In genomic region chr11:114439229-114440120, GRCh38 we compare ENCODE assay signal across 8 cellular contexts. TPM values are rescaled to one million over a fixed set of nuclear protein-coding genes. Genes with fewer than 3 reads are reported as not detected.
DNase-seq lines count a peak whose midpoint lies in the region; ATAC-seq and TF ChIP-seq lines count a peak whose summit lies in the region.

Gene REXO2, plus strand, starts transcription at chr11:114439467. Its CDS starts 62 bp downstream, at chr11:114439529.

- H4K20me1 ChIP-seq in SK-N-SH (ENCODE audit: insufficient read depth) = peaks cover 6% of the 10 kb centered on the region; the same call in 1 of the 2 replicates

- H3K4me1 ChIP-seq in SK-N-SH (ENCODE audit: control insufficient read depth in 1 of 2, insufficient read depth in 2 of 2, low read depth in 1 of 2, low read length in 1 of 2) (peaks cover 12% of the 10 kb centered on the region in 2 experiments; a peak in 3 of 4 replicates), suprapubic skin (peaks cover 25% of the 10 kb centered on the region)

- H3F3A ChIP-seq in SK-N-SH (replicated peaks; ENCODE audit: insufficient read depth) = peaks cover 10% of the 10 kb centered on the region

- no peaks in the 10 kb centered on the region for H3K9me2 ChIP-seq in SK-N-SH

- peaks cover 53% of the 10 kb centered on the region for H3K79me2 ChIP-seq in SK-N-SH (ENCODE audit: insufficient read depth)

- CTCF ChIA-PET in GM10248 (lab: Yijun Ruan, JAX) (interaction anchor here (1.2 kb wide), 1 partner anchor 9 kb away, joined by 3 read pairs; no protein-coding TSS in a partner anchor), SK-N-SH (lab: Yijun Ruan, JAX) (interaction anchor here (0.7 to 1.0 kb wide), 2 partner anchors 77 to 91 kb away, joined by 3 to 4 read pairs; no protein-coding TSS in a partner anchor)

- POLR2A ChIA-PET in GM10248 (lab: Yijun Ruan, JAX) (no interaction called here), SK-N-SH (lab: Yijun Ruan, JAX) (no interaction called here)

- H3K9me3 ChIP-seq in SK-N-SH = no peaks in the 10 kb centered on the region
- H3K9me3 ChIP-seq in suprapubic skin = no peaks in the 10 kb centered on the region

- no peak for TF ChIP-seq RAD21 in SK-N-SH (IDR thresholded peaks at IDR 0.05; ENCODE audit: low read length)

- TF ChIP-seq CTCF in GM10248 (IDR thresholded peaks at IDR 0.05; ENCODE audit: control extremely low read depth, extremely low read depth, low read depth, missing control alignments) (peak; percentile 26), SK-N-SH (IDR thresholded peaks at IDR 0.05) (peak; percentile 41), suprapubic skin (IDR thresholded peaks at IDR 0.05) (peak in 1 of 2 donors; percentile 30)

- peak in 1 of 2 donors; percentile 11 for TF ChIP-seq POLR2A in suprapubic skin (IDR thresholded peaks at IDR 0.05)

- H3K36me3 ChIP-seq in SK-N-SH (replicated peaks in 1 of 2; ENCODE audit: control insufficient read depth in 1 of 2, insufficient read depth in 2 of 2, low read length in 1 of 2) (peaks cover 13 to 18% of the 10 kb centered on the region in 2 experiments), suprapubic skin (peaks cover 8% of the 10 kb centered on the region)

- H2AFZ ChIP-seq in SK-N-SH (ENCODE audit: low read depth) = peak within 1 kb of the TSS; percentile 89

- 1% methylated on average over 27 of the region's 64 CpGs for whole genome bisulfite sequencing in SK-N-SH (ENCODE audit: low lambda C conversion rate)
- WGBS in suprapubic skin = 0% methylated on average over 15 of the region's 64 CpGs

- ATAC-seq in HG02571 (IDR thresholded peaks at IDR 0.05; ENCODE audit: unreplicated experiment) = peak; percentile 99

- peak; percentile 95 for DNase-seq in GM10248 (ENCODE audit: extremely low spot score)
- DNase-seq in NCI-H1048 (lab: John Stamatoyannopoulos, UW) = peak; percentile 81
- peak; percentile 94 for DNase-seq in SK-N-SH
- peak; percentile 95 for DNase-seq in activated naive CD4-positive, alpha-beta T cell treated with anti-CD3 and anti-CD28 coated beads, Interleukin-2, amount 50 U/mL, for 16 hours
- DNase-seq in germinal center (ENCODE audit: low spot score) = peak; percentile 95
- DNase-seq in nucleus accumbens (lab: John Stamatoyannopoulos, UW) = peak; percentile 45 to 98 (median 91)
- peak; percentile 97 for DNase-seq in suprapubic skin (ENCODE audit: low spot score in 2 of 2)

- TF ChIP-seq EP300 in SK-N-SH (IDR thresholded peaks at IDR 0.05; ENCODE audit: borderline replicate concordance in 1 of 2, low read depth in 1 of 2, low read length in 1 of 2) (no peak), suprapubic skin (IDR thresholded peaks at IDR 0.05) (no peak)

- H3K9ac ChIP-seq in SK-N-SH = peak within 1 kb of the TSS; percentile 84

- peak within 1 kb of the TSS; percentile 90 to 100 for H3K4me3 ChIP-seq in SK-N-SH (ENCODE audit: low read depth in 2 of 2, low read length in 1 of 2)
- H3K4me3 ChIP-seq in suprapubic skin = peak within 1 kb of the TSS; percentile 76

- peak within 1 kb of the TSS; percentile 67 to 92 for H3K27ac ChIP-seq in SK-N-SH (ENCODE audit: low read depth in 2 of 2, low read length in 1 of 2)
- peak within 1 kb of the TSS; percentile 85 for H3K27ac ChIP-seq in suprapubic skin

- H3K27me3 ChIP-seq in SK-N-SH (ENCODE audit: insufficient read depth) = no peaks in the 10 kb centered on the region
- H3K27me3 ChIP-seq in suprapubic skin = no peaks in the 10 kb centered on the region

- H3K4me2 ChIP-seq in SK-N-SH = peak within 1 kb of the TSS; percentile 86

TF ChIP-seq in SK-N-SH, 30 proteins besides CTCF, POLR2A, EP300 and RAD21 (continues in another document):
- TF ChIP-seq, protein P1, sequence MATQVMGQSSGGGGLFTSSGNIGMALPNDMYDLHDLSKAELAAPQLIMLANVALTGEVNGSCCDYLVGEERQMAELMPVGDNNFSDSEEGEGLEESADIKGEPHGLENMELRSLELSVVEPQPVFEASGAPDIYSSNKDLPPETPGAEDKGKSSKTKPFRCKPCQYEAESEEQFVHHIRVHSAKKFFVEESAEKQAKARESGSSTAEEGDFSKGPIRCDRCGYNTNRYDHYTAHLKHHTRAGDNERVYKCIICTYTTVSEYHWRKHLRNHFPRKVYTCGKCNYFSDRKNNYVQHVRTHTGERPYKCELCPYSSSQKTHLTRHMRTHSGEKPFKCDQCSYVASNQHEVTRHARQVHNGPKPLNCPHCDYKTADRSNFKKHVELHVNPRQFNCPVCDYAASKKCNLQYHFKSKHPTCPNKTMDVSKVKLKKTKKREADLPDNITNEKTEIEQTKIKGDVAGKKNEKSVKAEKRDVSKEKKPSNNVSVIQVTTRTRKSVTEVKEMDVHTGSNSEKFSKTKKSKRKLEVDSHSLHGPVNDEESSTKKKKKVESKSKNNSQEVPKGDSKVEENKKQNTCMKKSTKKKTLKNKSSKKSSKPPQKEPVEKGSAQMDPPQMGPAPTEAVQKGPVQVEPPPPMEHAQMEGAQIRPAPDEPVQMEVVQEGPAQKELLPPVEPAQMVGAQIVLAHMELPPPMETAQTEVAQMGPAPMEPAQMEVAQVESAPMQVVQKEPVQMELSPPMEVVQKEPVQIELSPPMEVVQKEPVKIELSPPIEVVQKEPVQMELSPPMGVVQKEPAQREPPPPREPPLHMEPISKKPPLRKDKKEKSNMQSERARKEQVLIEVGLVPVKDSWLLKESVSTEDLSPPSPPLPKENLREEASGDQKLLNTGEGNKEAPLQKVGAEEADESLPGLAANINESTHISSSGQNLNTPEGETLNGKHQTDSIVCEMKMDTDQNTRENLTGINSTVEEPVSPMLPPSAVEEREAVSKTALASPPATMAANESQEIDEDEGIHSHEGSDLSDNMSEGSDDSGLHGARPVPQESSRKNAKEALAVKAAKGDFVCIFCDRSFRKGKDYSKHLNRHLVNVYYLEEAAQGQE (IDR thresholded peaks at IDR 0.05; ENCODE audit: low read depth, low read length) = no peak
- peak; percentile 81 for TF ChIP-seq NRF1 (IDR thresholded peaks at IDR 0.05; ENCODE audit: low read depth, low read length)
- TF ChIP-seq POLR2AphosphoS5 (IDR thresholded peaks at IDR 0.05; ENCODE audit: low read depth, low read length) = peak; percentile 48; the same call in 1 of the 2 replicates
- no peak for TF ChIP-seq SMC3 (IDR thresholded peaks at IDR 0.05; ENCODE audit: low read depth, low read length)
- no peak for TF ChIP-seq FOXM1 (IDR thresholded peaks at IDR 0.05; ENCODE audit: low read depth)
- TF ChIP-seq RXRA (IDR thresholded peaks at IDR 0.05; ENCODE audit: borderline replicate concordance, low read depth) = no peak
- no peak for TF ChIP-seq EZH2phosphoT487 (IDR thresholded peaks at IDR 0.05; ENCODE audit: borderline replicate concordance, low read depth)
- TF ChIP-seq IRF3 (IDR thresholded peaks at IDR 0.05; ENCODE audit: low read depth, low read length) = no peak
- peak; percentile 82; the same call in 1 of the 2 replicates for TF ChIP-seq SIN3A (IDR thresholded peaks at IDR 0.05; ENCODE audit: borderline replicate concordance, low read depth, low read length)
- no peak for TF ChIP-seq ELF1 (IDR thresholded peaks at IDR 0.05)
- peak; percentile 38; the same call in 1 of the 2 replicates for TF ChIP-seq TCF12 (IDR thresholded peaks at IDR 0.05)
- no peak for TF ChIP-seq RFX5 (IDR thresholded peaks at IDR 0.05; ENCODE audit: low read length)
- TF ChIP-seq PBX3 (IDR thresholded peaks at IDR 0.05) = no peak
- no peak for TF ChIP-seq NFIC (IDR thresholded peaks at IDR 0.05; ENCODE audit: borderline replicate concordance)
- peak; percentile 48 for TF ChIP-seq TAF1 (IDR thresholded peaks at IDR 0.05; ENCODE audit: borderline replicate concordance, low read depth, low read length)
- TF ChIP-seq, protein P2, sequence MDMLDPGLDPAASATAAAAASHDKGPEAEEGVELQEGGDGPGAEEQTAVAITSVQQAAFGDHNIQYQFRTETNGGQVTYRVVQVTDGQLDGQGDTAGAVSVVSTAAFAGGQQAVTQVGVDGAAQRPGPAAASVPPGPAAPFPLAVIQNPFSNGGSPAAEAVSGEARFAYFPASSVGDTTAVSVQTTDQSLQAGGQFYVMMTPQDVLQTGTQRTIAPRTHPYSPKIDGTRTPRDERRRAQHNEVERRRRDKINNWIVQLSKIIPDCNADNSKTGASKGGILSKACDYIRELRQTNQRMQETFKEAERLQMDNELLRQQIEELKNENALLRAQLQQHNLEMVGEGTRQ (IDR thresholded peaks at IDR 0.05; ENCODE audit: borderline replicate concordance, low read depth, low read length) = no peak
- no peak for TF ChIP-seq MEF2A (IDR thresholded peaks at IDR 0.05; ENCODE audit: borderline replicate concordance, low read depth)

RNA-seq across cellular contexts. Expression of gene REXO2, which starts in this region (rescaled TPM):
- 386 and 419 TPM in 2 replicates for polyA plus RNA-seq in SK-N-SH (2012; rRNA removed)
- polyA plus RNA-seq in SK-N-SH (2012; cell fraction: cytosol; rRNA removed) = 408 and 424 TPM in 2 replicates
- polyA plus RNA-seq in SK-N-SH (2012; cell fraction: nucleus; rRNA removed) = 132 and 197 TPM in 2 replicates
- 100 to 1,000 TPM in 3 of 4 donors, 10 to 100 TPM in 1; 88.7 to 125 (median 109) TPM for total RNA-seq in suprapubic skin

Comparison
In these comparisons a context has a peak if more than half of its experiments do, and no peak if none do; other contexts are left out.
1. Peak in every context shown above with its lines: DNase-seq, ATAC-seq, H3K4me3 ChIP-seq and H3K27ac ChIP-seq.